In the genomic region with DNA sequence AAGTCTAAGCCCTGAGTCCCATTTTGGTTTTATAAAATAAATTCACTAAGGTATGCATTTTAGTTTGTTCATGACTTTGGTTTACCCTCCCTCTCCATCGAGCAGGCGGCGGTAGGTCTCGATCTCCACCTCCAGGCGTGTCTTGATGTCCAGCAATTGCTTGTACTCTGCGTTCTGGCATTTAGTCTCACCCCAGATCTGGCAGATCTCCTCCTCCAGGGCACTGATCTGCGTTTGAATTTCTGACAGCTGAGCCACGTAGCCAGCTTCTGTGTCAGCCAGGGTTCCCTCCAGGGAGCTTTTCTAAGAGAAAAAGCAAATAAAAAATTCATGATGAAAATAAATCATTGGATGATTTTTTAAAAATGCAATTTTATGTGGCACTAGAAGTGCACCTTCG, we compare ENCODE assay signal across 20 cellular contexts. TPM values are rescaled to one million over a fixed set of nuclear protein-coding genes. Genes with fewer than 3 reads are reported as not detected.
DNase-seq lines count a peak whose midpoint lies in the region; ATAC-seq and TF ChIP-seq lines count a peak whose summit lies in the region.
"Had no signal": no experiment of that assay in that cellular context is flagged by ENCODE, and none has a peak within 500 bp of the region (broad histone marks: within the 10 kb centered on the region; RNA-seq: fewer than 3 reads in every experiment).

No MANE protein-coding gene starts in this region.

- no peak overlapping the region for H2AFZ ChIP-seq in mesenchymal stem cell (ENCODE audit: low read depth, low read length)

- H2BK15ac ChIP-seq in mesenchymal stem cell (ENCODE audit: low read depth, poor library complexity, severe bottlenecking), result no peak overlapping the region

- H3K4me3 ChIP-seq in SK-N-MC (peak overlapping the region; percentile 30; the same call in 1 of the 2 replicates), mesenchymal stem cell (ENCODE audit: insufficient read depth in 1 of 2, low read depth in 1 of 2, low read length in 2 of 2) (peak overlapping the region in 1 of 2 experiments; percentile 48), upper lobe of right lung (no peak overlapping the region)
- H3K4me3 ChIP-seq: BLaER1 had no signal

- no peaks in the 10 kb centered on the region for H3K79me1 ChIP-seq in mesenchymal stem cell (replicated peaks; ENCODE audit: low read length, poor library complexity, severe bottlenecking)

- H4K91ac ChIP-seq in mesenchymal stem cell (ENCODE audit: low read length), result no peak overlapping the region

- no peak overlapping the region for H3K14ac ChIP-seq in mesenchymal stem cell (ENCODE audit: low read length in 2 of 2)

- H3K18ac ChIP-seq in mesenchymal stem cell (ENCODE audit: low read depth in 1 of 2, low read length in 2 of 2), result no peak overlapping the region

- H2AK5ac ChIP-seq in mesenchymal stem cell (ENCODE audit: low read length, severe bottlenecking), result no peak overlapping the region

- peak overlapping the region; percentile 29 for H3K9ac ChIP-seq in SK-N-MC (ENCODE audit: insufficient read length)
- H3K9ac ChIP-seq in mesenchymal stem cell (ENCODE audit: low read length), result peak overlapping the region; percentile 63
- H3K9ac ChIP-seq: BLaER1 had no signal

- TF ChIP-seq CTCF in upper lobe of right lung (IDR thresholded peaks at IDR 0.05), result no peak

- intact Hi-C loops in sciatic nerve (cut with DNase I) (no loop called here), upper lobe of right lung (cut with DNase I) (no loop called here)

- DNase-seq in G401 (ENCODE audit: low spot score) (peak; percentile 57), SK-N-MC (ENCODE audit: low read depth, low spot score) (no peak), mesenchymal stem cell (no peak), sciatic nerve (ENCODE audit: low spot score) (peak; percentile 63), upper lobe of right lung (no peak)
- no peak for DNase-seq in effector CD8-positive, alpha-beta T cell (lab: John Stamatoyannopoulos, UW)
- DNase-seq in stimulated activated CD4-positive, alpha-beta T cell treated with anti-CD3 and anti-CD28 coated beads, Interleukin-2, amount 100 ng/mL, for 48 hours, result no peak
- DNase-seq: CD8-positive, alpha-beta memory T cell; H9; Karpas-422; MM.1S; NCI-H1105; NCI-H2029; NCI-H524 treated with DMSO at 0.1 percent for 48 hours; NK-92 treated with Interleukin-12 subunit alpha and Interleukin-12 subunit beta, amount 100 ng/mL, for 24 hours had no signal

- no peak overlapping the region for H3K4me2 ChIP-seq in mesenchymal stem cell (ENCODE audit: low read length, poor library complexity, severe bottlenecking)
- H3K4me2 ChIP-seq: BLaER1 had no signal

- in situ Hi-C loops in G401 (cut with HindIII; ENCODE audit: low sequenced_read_pairs), result no loop called here

- H2BK12ac ChIP-seq in mesenchymal stem cell (ENCODE audit: low read length in 2 of 2), result no peak overlapping the region

- H2BK120ac ChIP-seq in mesenchymal stem cell (ENCODE audit: low read depth, low read length), result no peak overlapping the region

- no peak overlapping the region for H3K4ac ChIP-seq in mesenchymal stem cell (ENCODE audit: low read depth in 1 of 2, low read length in 2 of 2)

- H4K8ac ChIP-seq in mesenchymal stem cell (ENCODE audit: low read length), result no peak overlapping the region

- H2BK5ac ChIP-seq in mesenchymal stem cell (ENCODE audit: low read depth, low read length, poor library complexity, severe bottlenecking), result no peak overlapping the region

- H3K27ac ChIP-seq in SK-N-MC, result peak overlapping the region; percentile 66
- no peak overlapping the region for H3K27ac ChIP-seq in mesenchymal stem cell (ENCODE audit: low read length, poor library complexity, severe bottlenecking)
- H3K27ac ChIP-seq in upper lobe of right lung, result no peak overlapping the region
- H3K27ac ChIP-seq: BLaER1, RWPE1 had no signal

- peaks cover 10% of the 10 kb centered on the region for H3K4me1 ChIP-seq in mesenchymal stem cell (ENCODE audit: control insufficient read depth, insufficient read depth, low read depth, low read length)
- H3K4me1 ChIP-seq in upper lobe of right lung, result peaks cover 7% of the 10 kb centered on the region
- H3K4me1 ChIP-seq: BLaER1 had no signal

- H3K27me3 ChIP-seq in mesenchymal stem cell (ENCODE audit: control insufficient read depth in 1 of 2, insufficient read depth in 1 of 2, low read length in 2 of 2) (peaks cover 0 to 3% of the 10 kb centered on the region in 2 experiments), upper lobe of right lung (no peaks in the 10 kb centered on the region)
- H3K27me3 ChIP-seq: BLaER1 had no signal

- H3K23ac ChIP-seq in mesenchymal stem cell (ENCODE audit: low read length in 2 of 2), result no peak overlapping the region

- WGBS in mesenchymal stem cell, result 72% methylated on average over 8 of the region's 9 CpGs

- ATAC-seq in sciatic nerve (peak; percentile 95), GM18870 (IDR thresholded peaks at IDR 0.05; ENCODE audit: unreplicated experiment) (no peak), upper lobe of right lung (no peak)

- H3K36me3 ChIP-seq in SK-N-MC (ENCODE audit: insufficient read depth, low read length) (no peaks in the 10 kb centered on the region), mesenchymal stem cell (ENCODE audit: control insufficient read depth in 1 of 2, insufficient read depth in 2 of 2, low read depth in 1 of 2, low read length in 2 of 2) (no peaks in the 10 kb centered on the region), upper lobe of right lung (no peaks in the 10 kb centered on the region)
- H3K36me3 ChIP-seq: BLaER1 had no signal

- H3K9me3 ChIP-seq in SK-N-MC (ENCODE audit: low read depth, low read length) (no peaks in the 10 kb centered on the region), mesenchymal stem cell (ENCODE audit: control insufficient read depth, low read length) (no peaks in the 10 kb centered on the region), upper lobe of right lung (no peaks in the 10 kb centered on the region)
- H3K9me3 ChIP-seq: BLaER1 had no signal

RNA-seq across cellular contexts. Expression of a gene that starts 4.2 kb away (rescaled TPM):
- total RNA-seq in G401 (2014; rRNA removed; shearing (Covaris generic)), result not detected in 2 replicates
- not detected for polyA plus RNA-seq in mesenchymal stem cell (2013, experiment 1 of 2)
- polyA plus RNA-seq in mesenchymal stem cell (2013, experiment 2 of 2), result not detected
- total RNA-seq in sciatic nerve (0.53 TPM), upper lobe of right lung (not detected)
- total RNA-seq: CD8-positive, alpha-beta memory T cell; Daoy; H9; SK-MEL-5 had no signal
- polyA plus RNA-seq: CD8-positive, alpha-beta memory T cell had no signal

RNA-seq across cellular contexts. Expression of a gene that starts 34.4 kb away (rescaled TPM):
- not detected in 2 replicates for total RNA-seq in G401 (2014; rRNA removed; shearing (Covaris generic))
- polyA plus RNA-seq in mesenchymal stem cell (2013, experiment 1 of 2), result not detected
- not detected for polyA plus RNA-seq in mesenchymal stem cell (2013, experiment 2 of 2)
- total RNA-seq in sciatic nerve, result 8.2 TPM
- 1.3 TPM for total RNA-seq in upper lobe of right lung
- total RNA-seq: CD8-positive, alpha-beta memory T cell; Daoy had no signal
- polyA plus RNA-seq: CD8-positive, alpha-beta memory T cell had no signal

RNA-seq across cellular contexts. Expression of a gene that starts 51.7 kb away (rescaled TPM):
- 39.0 and 48.6 TPM in 2 replicates for total RNA-seq in G401 (2014; rRNA removed; shearing (Covaris generic))
- 113 TPM for polyA plus RNA-seq in mesenchymal stem cell (2013, experiment 1 of 2)
- polyA plus RNA-seq in mesenchymal stem cell (2013, experiment 2 of 2), result 111 TPM
- 115 TPM for total RNA-seq in sciatic nerve
- total RNA-seq in upper lobe of right lung, result 80.2 TPM

RNA-seq across cellular contexts. Expression of a gene that starts 55.8 kb away (rescaled TPM):
- total RNA-seq in G401 (2014; rRNA removed; shearing (Covaris generic)), result not detected in 2 replicates
- not detected for polyA plus RNA-seq in mesenchymal stem cell (2013, experiment 1 of 2)
- not detected for polyA plus RNA-seq in mesenchymal stem cell (2013, experiment 2 of 2)
- not detected for total RNA-seq in sciatic nerve
- not detected for total RNA-seq in upper lobe of right lung
- total RNA-seq: CD8-positive, alpha-beta memory T cell; Daoy; H9 had no signal
- polyA plus RNA-seq: CD8-positive, alpha-beta memory T cell had no signal

Comparison
In these comparisons a context has a peak if more than half of its experiments do, and no peak if none do; other contexts are left out.
1. DNase-seq: peak in G401 (single experiment) and sciatic nerve (single experiment); none in SK-N-MC (single experiment), mesenchymal stem cell (single experiment), effector CD8-positive, alpha-beta T cell (single experiment), stimulated activated CD4-positive, alpha-beta T cell treated with anti-CD3 and anti-CD28 coated beads, Interleukin-2, amount 100 ng/mL, for 48 hours (0 of 2) and upper lobe of right lung (single experiment).